ENCODE assay signal across 17 cellular contexts in genomic region chr14:86574778-86575129, GRCh38.
DNase-seq lines count a peak whose midpoint lies in the region; ATAC-seq and TF ChIP-seq lines count a peak whose summit lies in the region.
"Had no signal": no experiment of that assay in that cellular context is flagged by ENCODE, and none has a peak within 500 bp of the region (broad histone marks: within the 10 kb centered on the region; RNA-seq: fewer than 3 reads in every experiment).

No MANE protein-coding gene starts in this region.

- H3K27me3 ChIP-seq in SJSA1 (replicated peaks), result no peaks in the 10 kb centered on the region
- H3K27me3 ChIP-seq: SJCRH30 had no signal

- H3K9me3 Mint-ChIP-seq in chondrocyte (ENCODE audit: low read depth) (no peaks in the 10 kb centered on the region), osteocyte (ENCODE audit: unreplicated experiment) (peaks cover 4% of the 10 kb centered on the region)
- H3K9me3 Mint-ChIP-seq: H9 had no signal

- H3K9me3 ChIP-seq in SJSA1 (replicated peaks), result no peaks in the 10 kb centered on the region
- H3K9me3 ChIP-seq: SJCRH30 had no signal

- H3K27me3 Mint-ChIP-seq in chondrocyte (ENCODE audit: low read depth), result no peaks in the 10 kb centered on the region
- no peaks in the 10 kb centered on the region for H3K27me3 Mint-ChIP-seq in osteocyte (ENCODE audit: unreplicated experiment)

- peaks cover 31% of the 10 kb centered on the region for H3K4me1 ChIP-seq in SJSA1 (replicated peaks)
- H3K4me1 ChIP-seq: SJCRH30 had no signal

- DNase-seq in AG20443 (ENCODE audit: low spot score) (peak; percentile 7), SJSA1 (ENCODE audit: low read depth in 1 of 2, low spot score in 2 of 2) (no peak), chondrocyte (ENCODE audit: low spot score) (no peak), osteocyte (ENCODE audit: extremely low spot score, unreplicated experiment) (no peak), NCI-H774 (lab: John Stamatoyannopoulos, UW) (no peak), HUDEP-2 (lab: John Stamatoyannopoulos, UW; ENCODE audit: unreplicated experiment in 76 of 76) (no peak)
- DNase-seq: DMS79 treated with DMSO at 0.1 percent for 48 hours, H9, KBM-7, MV-4-11, NCI-H1694 treated with DMSO at 0.1 percent for 48 hours, NCI-H510A, NCI-H748 treated with DMSO at 0.1 percent for 48 hours, SJCRH30 had no signal

- peaks cover 20% of the 10 kb centered on the region for H3K4me1 Mint-ChIP-seq in chondrocyte (ENCODE audit: low read depth)
- H3K4me1 Mint-ChIP-seq in osteocyte (ENCODE audit: unreplicated experiment), result peaks cover 27% of the 10 kb centered on the region
- H3K4me1 Mint-ChIP-seq: H9 had no signal

- H3K4me3 ChIP-seq in SJSA1, result no peak overlapping the region; the same call in 1 of the 2 replicates
- H3K4me3 ChIP-seq: SJCRH30 had no signal

- no peak for ATAC-seq in GM21447 (IDR thresholded peaks at IDR 0.05; ENCODE audit: unreplicated experiment)

- H3K27ac Mint-ChIP-seq in chondrocyte (ENCODE audit: unreplicated experiment), result peak overlapping the region; percentile 8
- H3K27ac Mint-ChIP-seq in osteocyte (ENCODE audit: unreplicated experiment), result peak overlapping the region; percentile 46
- H3K27ac Mint-ChIP-seq: H9 had no signal

- peak overlapping the region; percentile 99 for H3K27ac ChIP-seq in SJSA1
- H3K27ac ChIP-seq: C4-2B, RWPE1, SJCRH30 had no signal

- H3K4me3 Mint-ChIP-seq in chondrocyte (ENCODE audit: unreplicated experiment) (no peak overlapping the region), osteocyte (ENCODE audit: unreplicated experiment) (peak overlapping the region; percentile 64)
- H3K4me3 Mint-ChIP-seq: H9 had no signal

- H3K36me3 Mint-ChIP-seq in chondrocyte (ENCODE audit: low read depth), result no peaks in the 10 kb centered on the region
- no peaks in the 10 kb centered on the region for H3K36me3 Mint-ChIP-seq in osteocyte (ENCODE audit: unreplicated experiment)

- TF ChIP-seq CTCF in chondrocyte (IDR thresholded peaks at IDR 0.05) (no peak), osteocyte (IDR thresholded peaks at IDR 0.05) (no peak)

- no peaks in the 10 kb centered on the region for H3K36me3 ChIP-seq in SJSA1
- H3K36me3 ChIP-seq: SJCRH30 had no signal
